ENCODE assay signal across 8 cellular contexts in genomic region chr1:198158766-198159589, GRCh38. TPM values are rescaled to one million over a fixed set of nuclear protein-coding genes. Genes with fewer than 3 reads are reported as not detected.
DNase-seq lines count a peak whose midpoint lies in the region; ATAC-seq and TF ChIP-seq lines count a peak whose summit lies in the region.

No MANE protein-coding gene starts in this region.

- H3K9me2 ChIP-seq in PC-3 (replicated peaks; ENCODE audit: low read length): no peaks in the 10 kb centered on the region

- H3K9ac ChIP-seq in PC-3 (ENCODE audit: low read length) (peak overlapping the region; percentile 76), muscle layer of colon (ENCODE audit: low read length) (peak overlapping the region; percentile 94)

- no peak for TF ChIP-seq CTCF in PC-3 (conservative IDR thresholded peaks at IDR 0.05; ENCODE audit: low read depth, low read length)

- H3K36me3 ChIP-seq in PC-3 (ENCODE audit: low read depth, low read length) (no peaks in the 10 kb centered on the region), esophagus (ENCODE audit: control insufficient read depth in 2 of 2, insufficient read depth in 2 of 2, low read length in 1 of 2) (no peaks in the 10 kb centered on the region), muscle layer of colon (ENCODE audit: insufficient read depth, low read length) (no peaks in the 10 kb centered on the region)

- H3K9me3 ChIP-seq in PC-3 (ENCODE audit: low read length) (no peaks in the 10 kb centered on the region), esophagus (ENCODE audit: control insufficient read depth in 2 of 2, insufficient read depth in 1 of 2, low read depth in 1 of 2, low read length in 1 of 2) (no peaks in the 10 kb centered on the region), muscle layer of colon (ENCODE audit: low read length) (no peaks in the 10 kb centered on the region)

- peak overlapping the region; percentile 80 for H3K4me2 ChIP-seq in PC-3 (ENCODE audit: low read length)

- H2AFZ ChIP-seq in PC-3 (ENCODE audit: low read length): peak overlapping the region; percentile 72

- H3K4me3 ChIP-seq in PC-3 (ENCODE audit: low read length) (peak overlapping the region; percentile 81), esophagus (ENCODE audit: low read depth in 1 of 2, low read length in 2 of 2) (peak overlapping the region; percentile 62 to 90), muscle layer of colon (ENCODE audit: low read depth in 1 of 2, low read length in 2 of 2) (peak overlapping the region; percentile 71 to 87)

- in situ Hi-C loops in KBM-7 (cut with MboI; ENCODE audit: low pct_unique_long_range_greater_than_20kb, low sequenced_read_pairs): no loop called here

- peak overlapping the region; percentile 34; the same call in 1 of the 2 replicates for H3K27ac ChIP-seq in PC-3 (ENCODE audit: low read length)
- H3K27ac ChIP-seq in esophagus (ENCODE audit: low read depth in 2 of 2, low read length in 1 of 2): peak overlapping the region; percentile 94 to 99
- H3K27ac ChIP-seq in muscle layer of colon (ENCODE audit: low read depth, low read length): peak overlapping the region; percentile 96

- DNase-seq in DMS53 treated with DMSO at 0.1 percent for 48 hours (lab: John Stamatoyannopoulos, UW; ENCODE audit: unreplicated experiment): peak; percentile 74
- peak; percentile 92 for DNase-seq in KBM-7
- peak; percentile 82 for DNase-seq in PC-3
- peak; percentile 87 for DNase-seq in activated T-cell treated with anti-CD3 and anti-CD28 coated beads, Interleukin-2, amount 50 U/mL, for 1 hour
- DNase-seq in stimulated activated CD8-positive, alpha-beta memory T cell treated with anti-CD3 and anti-CD28 coated beads, Interleukin-7, amount 100 ng/mL, for 1 hour (ENCODE audit: low read depth in 2 of 2): peak; percentile 64 to 69

- peaks cover 68% of the 10 kb centered on the region for H3K79me2 ChIP-seq in PC-3 (ENCODE audit: low read length)

- intact Hi-C loops in PC-3 (cut with micrococcal nuclease): loop anchor here (5.0 kb wide), 6 partner anchors 98 to 528 kb away; partner anchors contain the start of genes DENND1B and LHX9

- no peaks in the 10 kb centered on the region for H4K20me1 ChIP-seq in PC-3 (ENCODE audit: low read length)

- ATAC-seq in GM21737 (IDR thresholded peaks at IDR 0.05; ENCODE audit: unreplicated experiment): peak; percentile 74
- peak; percentile 72 for ATAC-seq in PC-3

- POLR2A ChIA-PET in PC-3 (lab: Charles Lee; ENCODE audit: unreplicated experiment): no interaction called here

- CTCF ChIA-PET in PC-3 (lab: Charles Lee): no interaction called here

- WGBS in esophagus, 2 donors: 0% methylated on average over 36 to 37 of the region's 37 CpGs

- H3K4me1 ChIP-seq in PC-3 (ENCODE audit: insufficient read depth, low read length) (peaks cover 32% of the 10 kb centered on the region), esophagus (ENCODE audit: control insufficient read depth in 2 of 2, insufficient read depth in 2 of 2, low read length in 1 of 2) (peaks cover 0 to 4% of the 10 kb centered on the region in 2 donors), muscle layer of colon (ENCODE audit: insufficient read depth, low read length) (peaks cover 31% of the 10 kb centered on the region)

- no TSS peak for BruUV-seq in PC-3 (replicated peaks; lab: Mats Ljungman, UMichigan)

- no peaks in the 10 kb centered on the region for H3F3A ChIP-seq in PC-3 (ENCODE audit: low read length, unreplicated experiment)

- H3K27me3 ChIP-seq in PC-3 (ENCODE audit: low read length) (no peaks in the 10 kb centered on the region), esophagus (ENCODE audit: control insufficient read depth in 1 of 2, insufficient read depth in 2 of 2, low read length in 2 of 2) (no peaks in the 10 kb centered on the region), muscle layer of colon (ENCODE audit: control insufficient read depth in 1 of 2, insufficient read depth in 2 of 2, low read length in 2 of 2) (no peaks in the 10 kb centered on the region)

RNA-seq across cellular contexts. Expression of gene NEK7, which starts 2.2 kb away (rescaled TPM):
- total RNA-seq in PC-3 (2014; rRNA removed): 23.2 and 25.2 TPM in 2 replicates
- polyA plus RNA-seq in esophagus: 10 to 100 TPM in 1 of 2 donors, 1 to 10 TPM in 1; 9.7 to 13.2 TPM

Comparison
In these comparisons a context has a peak if more than half of its experiments do, and no peak if none do; other contexts are left out.
1. Peak in every context shown above with its lines: DNase-seq, ATAC-seq, H3K4me3 ChIP-seq and H3K27ac ChIP-seq.
2. H3K27ac ChIP-seq: peak in every context shown above with its lines; median percentile 96 in esophagus; 96 in muscle layer of colon; 34 in PC-3.